19 cellular contexts compared by ENCODE assay signal in genomic region chr14:66426451-66426850, GRCh38. TPM values are rescaled to one million over a fixed set of nuclear protein-coding genes. Genes with fewer than 3 reads are reported as not detected.
DNase-seq lines count a peak whose midpoint lies in the region; ATAC-seq, FAIRE-seq and TF ChIP-seq lines count a peak whose summit lies in the region.
"Had no signal": no experiment of that assay in that cellular context is flagged by ENCODE, and none has a peak within 500 bp of the region (broad histone marks: within the 10 kb centered on the region; RNA-seq: fewer than 3 reads in every experiment).

No MANE protein-coding gene starts in this region.

- no peak overlapping the region for H3K27ac ChIP-seq in SK-N-SH (ENCODE audit: low read depth in 2 of 2, low read length in 1 of 2)
- H3K27ac ChIP-seq in mammary epithelial cell (ENCODE audit: insufficient read depth, low read depth, low read length), result no peak overlapping the region
- H3K27ac ChIP-seq in testis, result no peak overlapping the region
- H3K27ac ChIP-seq: 22Rv1, HL-60 had no signal

- H2AFZ ChIP-seq in SK-N-SH (ENCODE audit: low read depth), result no peak overlapping the region
- no peak overlapping the region for H2AFZ ChIP-seq in mammary epithelial cell (ENCODE audit: low read depth, low read length)

- 34% methylated on average over 2 of the region's 2 CpGs for WGBS in SK-N-SH (ENCODE audit: low lambda C conversion rate)
- 50% methylated on average over 2 of the region's 2 CpGs for WGBS in mammary epithelial cell (ENCODE audit: low coverage, missing lambda C conversion rate)
- 51 to 58% methylated on average over 2 of the region's 2 CpGs for WGBS in testis, 2 donors

- TF ChIP-seq POLR2A in testis (IDR thresholded peaks at IDR 0.05), result no peak

- ATAC-seq in SK-N-SH treated with all-trans-retinoic acid at 6 μM for 48 hours, result no peak
- ATAC-seq: CD8-positive, alpha-beta T cell had no signal

- H3K9me3 ChIP-seq in SK-N-SH (no peaks in the 10 kb centered on the region), mammary epithelial cell (replicated peaks; ENCODE audit: insufficient read depth, low read length) (no peaks in the 10 kb centered on the region), testis (no peaks in the 10 kb centered on the region)

- H3K79me2 ChIP-seq in SK-N-SH (ENCODE audit: insufficient read depth) (no peaks in the 10 kb centered on the region), mammary epithelial cell (ENCODE audit: insufficient read depth, low read length) (no peaks in the 10 kb centered on the region)

- H3K36me3 ChIP-seq in SK-N-SH (replicated peaks in 1 of 2; ENCODE audit: control insufficient read depth in 1 of 2, insufficient read depth in 2 of 2, low read length in 1 of 2) (no peaks in the 10 kb centered on the region), mammary epithelial cell (ENCODE audit: insufficient read depth, low read length) (no peaks in the 10 kb centered on the region), testis (ENCODE audit: low read depth, missing control alignments) (no peaks in the 10 kb centered on the region)

- POLR2A ChIA-PET in SK-N-SH (lab: Yijun Ruan, JAX), result no interaction called here

- no peaks in the 10 kb centered on the region for H3K27me3 ChIP-seq in SK-N-SH (ENCODE audit: insufficient read depth)
- peaks cover 3% of the 10 kb centered on the region for H3K27me3 ChIP-seq in mammary epithelial cell (ENCODE audit: insufficient read depth, low read length)
- H3K27me3 ChIP-seq in testis, result no peaks in the 10 kb centered on the region

- H4K20me1 ChIP-seq in SK-N-SH (ENCODE audit: insufficient read depth) (no peaks in the 10 kb centered on the region), mammary epithelial cell (ENCODE audit: insufficient read depth, low read length) (no peaks in the 10 kb centered on the region)

- H3K9ac ChIP-seq in SK-N-SH, result no peak overlapping the region
- H3K9ac ChIP-seq in mammary epithelial cell (ENCODE audit: insufficient read depth, low read length), result no peak overlapping the region

- TF ChIP-seq CTCF in SK-N-SH (IDR thresholded peaks at IDR 0.05) (no peak), retinal pigment epithelial cell (conservative IDR thresholded peaks at IDR 0.05; ENCODE audit: low read depth, low read length) (no peak), mammary epithelial cell (conservative IDR thresholded peaks at IDR 0.05 in 1 of 2, IDR thresholded peaks at IDR 0.05 in 1 of 2; ENCODE audit: extremely low read depth in 1 of 2, insufficient read depth in 1 of 2, low read depth in 1 of 2, low read length in 2 of 2) (no peak), testis (IDR thresholded peaks at IDR 0.05) (no peak)

- intact Hi-C loops in mammary epithelial cell (cut with micrococcal nuclease), result no loop called here
- intact Hi-C loops in testis (cut with DNase I; ENCODE audit: low total_unique reads), result no loop called here

- H3K4me2 ChIP-seq in SK-N-SH (no peak overlapping the region), mammary epithelial cell (ENCODE audit: insufficient read depth, low read depth, low read length) (no peak overlapping the region)

- FAIRE-seq in HTR-8/SVneo (lab: Jason Lieb, UNC), result peak; percentile 96
- FAIRE-seq: D721Med had no signal

- H3K4me3 ChIP-seq in SK-N-SH (ENCODE audit: low read depth in 2 of 2, low read length in 1 of 2) (no peak overlapping the region), retinal pigment epithelial cell (ENCODE audit: low read length) (no peak overlapping the region), mammary epithelial cell (replicated peaks in 1 of 3; ENCODE audit: insufficient read depth in 1 of 3, low read depth in 2 of 3, low read length in 3 of 3) (no peak overlapping the region), testis (no peak overlapping the region)

- CTCF ChIA-PET in SK-N-SH (lab: Yijun Ruan, JAX) (interaction anchor here (0.9 kb wide), 1 partner anchor 16 kb away, joined by 4 read pairs; no protein-coding TSS in a partner anchor), mammary epithelial cell (lab: Charles Lee; ENCODE audit: low non-redundant PET) (no interaction called here)

- in situ Hi-C loops in mammary epithelial cell (cut with MboI; ENCODE audit: low sequenced_read_pairs in 2 of 2), result no loop called here

- TF ChIP-seq RAD21 in SK-N-SH (IDR thresholded peaks at IDR 0.05; ENCODE audit: low read length), result no peak

- dilution Hi-C loops in mammary epithelial cell (cut with HindIII; ENCODE audit: low sequenced_read_pairs), result no loop called here

- DNase-seq in SK-N-SH (no peak), HTR-8/SVneo (ENCODE audit: insufficient read length, low spot score) (no peak), left kidney (ENCODE audit: low read depth, low spot score) (peak; percentile 27), retinal pigment epithelial cell (ENCODE audit: low read depth) (peak; percentile 67), NCI-H524 (lab: John Stamatoyannopoulos, UW) (no peak), mammary epithelial cell (no peak), testis (no peak)
- DNase-seq: CD8-positive, alpha-beta T cell; COR-L47; DMS153; GF-D8; H7 had no signal

- no peaks in the 10 kb centered on the region for H3K9me2 ChIP-seq in SK-N-SH

- H3K4me1 ChIP-seq in SK-N-SH (ENCODE audit: control insufficient read depth in 1 of 2, insufficient read depth in 2 of 2, low read depth in 1 of 2, low read length in 1 of 2), result no peaks in the 10 kb centered on the region
- H3K4me1 ChIP-seq in mammary epithelial cell (ENCODE audit: insufficient read depth, low read length), result no peaks in the 10 kb centered on the region
- H3K4me1 ChIP-seq in testis, result no peaks in the 10 kb centered on the region

- TF ChIP-seq EP300 in SK-N-SH (IDR thresholded peaks at IDR 0.05; ENCODE audit: borderline replicate concordance in 1 of 2, low read depth in 1 of 2, low read length in 1 of 2), result no peak

- H3F3A ChIP-seq in SK-N-SH (replicated peaks; ENCODE audit: insufficient read depth), result no peaks in the 10 kb centered on the region

- no TSS peak for BruUV-seq in mammary epithelial cell (replicated peaks; lab: Mats Ljungman, UMichigan)

TF ChIP-seq in SK-N-SH treated with all-trans-retinoic acid at 6 μM for 48 hours, 23 proteins besides CTCF, POLR2A, EP300 and RAD21:
- TF ChIP-seq ZNF565 (CRISPR knock-in tag; conservative IDR thresholded peaks at IDR 0.05; ENCODE audit: low read depth), result no peak
- peak; percentile 58 for TF ChIP-seq ISL1 (CRISPR knock-in tag; IDR thresholded peaks at IDR 0.05)
- no peak for TF ChIP-seq GLIS3 (CRISPR knock-in tag; IDR thresholded peaks at IDR 0.05)
TF ChIP-seq in SK-N-SH treated with all-trans-retinoic acid at 6 μM for 48 hours: peak in this region for 1.

TF ChIP-seq in SK-N-SH, 30 proteins besides CTCF, POLR2A, EP300 and RAD21:
- no peak for TF ChIP-seq EZH2phosphoT487 (IDR thresholded peaks at IDR 0.05; ENCODE audit: borderline replicate concordance, low read depth)
- no peak for TF ChIP-seq SMC3 (IDR thresholded peaks at IDR 0.05; ENCODE audit: low read depth, low read length)
- TF ChIP-seq REST (IDR thresholded peaks at IDR 0.05; ENCODE audit: low read depth, low read length), result no peak
- TF ChIP-seq YY1 (IDR thresholded peaks at IDR 0.05; ENCODE audit: low read depth), result no peak
- no peak for TF ChIP-seq TEAD4 (IDR thresholded peaks at IDR 0.05; ENCODE audit: borderline replicate concordance, insufficient read depth)
- TF ChIP-seq CHD2 (IDR thresholded peaks at IDR 0.05; ENCODE audit: low read length, partially characterized antibody), result no peak
- TF ChIP-seq PBX3 (IDR thresholded peaks at IDR 0.05), result no peak
- TF ChIP-seq RFX5 (IDR thresholded peaks at IDR 0.05; ENCODE audit: low read length), result no peak
- no peak for TF ChIP-seq SIN3A (IDR thresholded peaks at IDR 0.05; ENCODE audit: borderline replicate concordance, low read depth, low read length)

RNA-seq across cellular contexts. Expression of gene CCDC196, which starts 59.7 kb away (rescaled TPM):
- polyA plus RNA-seq in SK-N-SH (2012; rRNA removed) (not detected in 2 replicates), mammary epithelial cell (not detected), testis (ENCODE audit: insufficient read depth, low read depth, low replicate concordance) (66.6 TPM)
- not detected in 2 replicates for polyA plus RNA-seq in SK-N-SH (2012; cell fraction: cytosol; rRNA removed)
- polyA plus RNA-seq in SK-N-SH (2012; cell fraction: nucleus; rRNA removed), result not detected in 2 replicates
- total RNA-seq in mammary epithelial cell (not detected), testis (10 to 100 TPM; 15.7 to 70.8 TPM)
- polyA minus RNA-seq in mammary epithelial cell, result not detected
- total RNA-seq: A673; CD8-positive, alpha-beta T cell; H7 had no signal
- polyA plus RNA-seq: BJ, CD14-positive monocyte had no signal

Comparison
In these comparisons a context has a peak if more than half of its experiments do, and no peak if none do; other contexts are left out.
1. DNase-seq: peak in left kidney (single experiment) and retinal pigment epithelial cell (single experiment); none in SK-N-SH (single experiment), HTR-8/SVneo (single experiment), NCI-H524 (0 of 2), mammary epithelial cell (single experiment) and testis (single experiment).
2. RNA of gene CCDC196, which starts 59.7 kb away (polyA plus RNA-seq): 66.6 TPM in testis (single experiment); not detected in SK-N-SH and not detected in mammary epithelial cell (single experiment); every median in the first group is over 10 times any median in the second.